ENCODE assay signal across 19 cellular contexts in the genomic region with DNA sequence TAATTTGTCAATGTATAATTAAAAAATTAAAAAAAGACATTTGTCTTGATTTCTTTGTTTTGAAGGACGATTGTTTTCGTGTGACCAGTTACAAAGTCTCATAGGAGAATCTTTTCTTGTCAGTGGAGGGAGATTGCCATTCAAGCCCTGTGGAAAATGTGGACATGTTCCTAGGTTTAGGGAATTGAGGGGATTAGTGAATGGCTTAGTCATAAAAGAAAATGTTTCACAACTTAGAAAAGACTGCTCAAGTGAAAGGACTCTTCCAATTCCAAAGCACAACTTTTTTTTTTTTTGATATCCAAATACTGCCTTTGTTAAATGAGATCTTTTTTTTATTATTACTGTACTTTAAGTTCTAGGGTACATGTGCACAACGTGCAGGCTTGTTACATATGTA.
DNase-seq lines count a peak whose midpoint lies in the region; ATAC-seq, FAIRE-seq and TF ChIP-seq lines count a peak whose summit lies in the region.
"Had no signal": no experiment of that assay in that cellular context is flagged by ENCODE, and none has a peak within 500 bp of the region (broad histone marks: within the 10 kb centered on the region; RNA-seq: fewer than 3 reads in every experiment).

No MANE protein-coding gene starts in this region.

- no peak for TF ChIP-seq RAD21 in HepG2 (CRISPR knock-in tag; IDR thresholded peaks at IDR 0.05)

- no peaks in the 10 kb centered on the region for H3K36me3 Mint-ChIP-seq in mesothelial cell of epicardium
- H3K36me3 Mint-ChIP-seq: CD14-positive monocyte; CD8-positive, alpha-beta T cell had no signal

- ATAC-seq in HepG2 (no peak), HG02759 (IDR thresholded peaks at IDR 0.05; ENCODE audit: unreplicated experiment) (no peak)
- ATAC-seq: CD8-positive, alpha-beta T cell had no signal

- H3K9ac ChIP-seq in adipocyte (ENCODE audit: low read length) (no peak overlapping the region), HepG2 (ENCODE audit: insufficient read depth, low read depth, low read length) (no peak overlapping the region)

- H3K27ac ChIP-seq in HepG2 (ENCODE audit: extremely low read length, insufficient read depth, low read length): no peak overlapping the region
- H3K27ac ChIP-seq: HL-60 had no signal

- no peak for FAIRE-seq in HepG2 (lab: Jason Lieb, UNC)
- FAIRE-seq: D721Med, G401.6, GM12892 had no signal

- in situ Hi-C loops in HepG2 (cut with HindIII; ENCODE audit: extremely low pct_ligation_motif_present, low pct_unique_long_range_greater_than_20kb): no loop called here

- CTCF ChIA-PET in HepG2 (lab: Yijun Ruan, JAX; ENCODE audit: low intra/inter-chr PET ratio, low total read pairs): no interaction called here

- H3K27me3 ChIP-seq in adipocyte (replicated peaks; ENCODE audit: control insufficient read depth, insufficient read depth, low read length): no peaks in the 10 kb centered on the region
- peaks cover 0 to 7% of the 10 kb centered on the region in 2 experiments; a peak in 1 of 5 replicates for H3K27me3 ChIP-seq in HepG2 (ENCODE audit: control insufficient read depth in 1 of 2, insufficient read depth in 2 of 2, low read length in 2 of 2)

- no peaks in the 10 kb centered on the region for H4K20me1 ChIP-seq in HepG2 (ENCODE audit: insufficient read depth, low read length)

- H3K4me1 ChIP-seq in adipocyte (ENCODE audit: control insufficient read depth, insufficient read depth, low read length) (peaks cover 27% of the 10 kb centered on the region), HepG2 (ENCODE audit: insufficient read depth, low read length) (no peaks in the 10 kb centered on the region)

- no peaks in the 10 kb centered on the region for H3K36me3 ChIP-seq in adipocyte (ENCODE audit: control insufficient read depth, insufficient read depth, low read length, severe bottlenecking)
- no peaks in the 10 kb centered on the region for H3K36me3 ChIP-seq in HepG2 (replicated peaks in 1 of 2; ENCODE audit: control insufficient read depth in 1 of 2, insufficient read depth in 2 of 2, low read length in 2 of 2)

- no peak for TF ChIP-seq POLR2A in HepG2 (IDR thresholded peaks at IDR 0.05; ENCODE audit: insufficient read depth in 1 of 2, low read depth in 2 of 2, low read length in 2 of 2)

- no peak overlapping the region for H3K4me3 ChIP-seq in AG09309 (ENCODE audit: control insufficient read depth, low read depth, low read length)
- no peak overlapping the region for H3K4me3 ChIP-seq in adipocyte (ENCODE audit: low read length)
- H3K4me3 ChIP-seq in fibroblast of mammary gland (ENCODE audit: control insufficient read depth, low read depth, low read length): no peak overlapping the region
- no peak overlapping the region for H3K4me3 ChIP-seq in retinal pigment epithelial cell (ENCODE audit: low read length)
- H3K4me3 ChIP-seq in HepG2 (replicated peaks in 1 of 3; ENCODE audit: insufficient read depth in 1 of 3, low read depth in 2 of 3, low read length in 3 of 3): no peak overlapping the region

- WGBS in HepG2 (ENCODE audit: low lambda C conversion rate): 3% methylated on average over 3 of the region's 3 CpGs

- TF ChIP-seq EP300 in HepG2 (IDR thresholded peaks at IDR 0.05; ENCODE audit: low read depth in 2 of 2, low read length in 2 of 2) (no peak), HepG2 (CRISPR knock-in tag; IDR thresholded peaks at IDR 0.05; ENCODE audit: borderline replicate concordance) (no peak)

- peaks cover 40% of the 10 kb centered on the region for H3K27me3 Mint-ChIP-seq in mesothelial cell of epicardium (ENCODE audit: low read depth)

- H3K9me3 ChIP-seq in adipocyte (ENCODE audit: control insufficient read depth, low read length) (no peaks in the 10 kb centered on the region), HepG2 (ENCODE audit: low read length) (no peaks in the 10 kb centered on the region)

- TF ChIP-seq CTCF in AG09309 (IDR thresholded peaks at IDR 0.05; ENCODE audit: control insufficient read depth, insufficient read depth, low read depth, low read length, missing control alignments) (no peak), fibroblast of mammary gland (conservative IDR thresholded peaks at IDR 0.05; ENCODE audit: control insufficient read depth, insufficient read depth, low read depth, low read length) (no peak), retinal pigment epithelial cell (conservative IDR thresholded peaks at IDR 0.05; ENCODE audit: low read depth, low read length) (no peak), mesothelial cell of epicardium (IDR thresholded peaks at IDR 0.05; ENCODE audit: unreplicated experiment) (no peak), HepG2 (CRISPR knock-in tag; IDR thresholded peaks at IDR 0.05) (no peak)

- no peak overlapping the region for H3K4me3 Mint-ChIP-seq in mesothelial cell of epicardium
- H3K4me3 Mint-ChIP-seq: CD14-positive monocyte; CD8-positive, alpha-beta T cell had no signal

- H2AFZ ChIP-seq in HepG2 (ENCODE audit: low read length): no peak overlapping the region

- DNase-seq in AG09309 (ENCODE audit: low read depth): peak; percentile 11
- peak; percentile 31 for DNase-seq in adipocyte (ENCODE audit: low read depth)
- peak; percentile 51 for DNase-seq in fibroblast of mammary gland (ENCODE audit: low read depth)
- DNase-seq in retinal pigment epithelial cell (ENCODE audit: low read depth): peak; percentile 28
- no peak for DNase-seq in mesothelial cell of epicardium (ENCODE audit: low spot score in 2 of 2, unreplicated experiment in 2 of 2)
- no peak for DNase-seq in HepG2 (ENCODE audit: low spot score)
- DNase-seq: 8988T; CD8-positive, alpha-beta T cell; COR-L47; DMS153; DMS79 treated with DMSO at 0.1 percent for 48 hours; EL; HCEC 1CT had no signal

- POLR2A ChIA-PET in HepG2 (lab: Yijun Ruan, JAX): no interaction called here

- H3K4me1 Mint-ChIP-seq in mesothelial cell of epicardium: no peaks in the 10 kb centered on the region
- H3K4me1 Mint-ChIP-seq: CD14-positive monocyte had no signal

- H3K27ac Mint-ChIP-seq in mesothelial cell of epicardium: no peak overlapping the region
- H3K27ac Mint-ChIP-seq: CD14-positive monocyte; CD8-positive, alpha-beta T cell had no signal

- H3K4me2 ChIP-seq in HepG2 (ENCODE audit: low read depth, low read length): no peak overlapping the region

- no peaks in the 10 kb centered on the region for H3K79me2 ChIP-seq in HepG2 (ENCODE audit: insufficient read depth, low read length)

- intact Hi-C loops in HepG2 (cut with micrococcal nuclease; ENCODE audit: unreplicated experiment): no loop called here

- no peaks in the 10 kb centered on the region for H3K9me3 Mint-ChIP-seq in mesothelial cell of epicardium
- H3K9me3 Mint-ChIP-seq: CD8-positive, alpha-beta T cell had no signal

- no TSS peak for BruUV-seq in HepG2 (replicated peaks; lab: Mats Ljungman, UMichigan)

TF ChIP-seq in HepG2, 621 proteins besides CTCF, POLR2A, EP300 and RAD21:
- TF ChIP-seq, protein P1, sequence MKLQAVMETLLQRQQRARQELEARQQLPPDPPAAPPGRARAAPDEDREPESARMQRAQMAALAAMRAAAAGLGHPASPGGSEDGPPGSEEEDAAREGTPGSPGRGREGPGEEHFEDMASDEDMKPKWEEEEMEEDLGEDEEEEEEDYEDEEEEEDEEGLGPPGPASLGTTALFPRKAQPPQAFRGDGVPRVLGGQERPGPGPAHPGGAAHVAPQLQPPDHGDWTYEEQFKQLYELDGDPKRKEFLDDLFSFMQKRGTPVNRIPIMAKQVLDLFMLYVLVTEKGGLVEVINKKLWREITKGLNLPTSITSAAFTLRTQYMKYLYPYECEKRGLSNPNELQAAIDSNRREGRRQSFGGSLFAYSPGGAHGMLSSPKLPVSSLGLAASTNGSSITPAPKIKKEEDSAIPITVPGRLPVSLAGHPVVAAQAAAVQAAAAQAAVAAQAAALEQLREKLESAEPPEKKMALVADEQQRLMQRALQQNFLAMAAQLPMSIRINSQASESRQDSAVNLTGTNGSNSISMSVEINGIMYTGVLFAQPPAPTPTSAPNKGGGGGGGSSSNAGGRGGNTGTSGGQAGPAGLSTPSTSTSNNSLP (IDR thresholded peaks at IDR 0.05; ENCODE audit: low read depth, low read length): no peak
- TF ChIP-seq GTF2F1 (IDR thresholded peaks at IDR 0.05; ENCODE audit: low read length) (no peak), POLR2AphosphoS5 (IDR thresholded peaks at IDR 0.05; ENCODE audit: low read depth, low read length) (no peak)

Comparison
In these comparisons a context has a peak if more than half of its experiments do, and no peak if none do; other contexts are left out.
1. DNase-seq: peak in AG09309 (single experiment), adipocyte (single experiment), fibroblast of mammary gland (single experiment) and retinal pigment epithelial cell (single experiment); none in mesothelial cell of epicardium (0 of 2) and HepG2 (single experiment).